18 cellular contexts compared by ENCODE assay signal in the genomic region with DNA sequence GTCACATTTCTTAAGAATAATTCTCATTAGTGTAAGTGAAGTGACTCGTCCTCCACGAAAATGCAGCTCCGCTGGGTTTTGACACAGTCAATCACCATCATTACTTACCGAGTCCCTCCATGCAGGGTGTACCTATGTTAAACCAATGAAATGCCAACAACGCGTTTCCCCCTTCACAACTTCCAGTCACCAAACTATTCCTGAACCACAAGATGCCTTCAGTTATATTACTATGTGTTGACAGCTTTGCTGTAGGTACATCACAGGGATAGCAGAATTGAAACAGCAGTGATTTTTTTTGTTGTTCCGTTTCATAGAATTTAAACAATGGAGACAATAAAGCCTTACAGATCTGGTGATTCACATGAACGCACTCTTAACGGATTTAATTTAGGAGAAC.
A peak's percentile ranks its signal among the peaks of the same experiment; 100 is the strongest.
DNase-seq lines count a peak whose midpoint lies in the region; ATAC-seq and TF ChIP-seq lines count a peak whose summit lies in the region.
"Had no signal": no experiment of that assay in that cellular context is flagged by ENCODE, and none has a peak within 500 bp of the region (broad histone marks: within the 10 kb centered on the region; RNA-seq: fewer than 3 reads in every experiment).

No MANE protein-coding gene starts in this region.

- in situ Hi-C loops in SK-MEL-5 (cut with HindIII; ENCODE audit: low pct_unique_long_range_greater_than_20kb, low sequenced_read_pairs), result no loop called here

- no peak for TF ChIP-seq CTCF in upper lobe of right lung (IDR thresholded peaks at IDR 0.05)
- no peak for TF ChIP-seq CTCF in PC-9 (conservative IDR thresholded peaks at IDR 0.05)

- H3K4me3 ChIP-seq in BLaER1 treated with 17β-estradiol and CSF1 and Interleukin-3, amounts not matched to agents 10 nM and 100 nM, result no peak overlapping the region; a peak in 1 of 20 replicates
- H3K4me3 ChIP-seq in upper lobe of right lung, result no peak overlapping the region
- H3K4me3 ChIP-seq in PC-9, result no peak overlapping the region

- H3K4me2 ChIP-seq in BLaER1 treated with 17β-estradiol and CSF1 and Interleukin-3, amounts not matched to agents 10 nM and 100 nM, result peak overlapping the region in 8 of 11 experiments; percentile 17 to 67 (median 44); a peak in 17 of 22 replicates
- no peak overlapping the region for H3K4me2 ChIP-seq in PC-9

- peaks cover 0 to 41% (median 19%) of the 10 kb centered on the region in 10 experiments; a peak in 14 of 20 replicates for H3K4me1 ChIP-seq in BLaER1 treated with 17β-estradiol and CSF1 and Interleukin-3, amounts not matched to agents 10 nM and 100 nM
- H3K4me1 ChIP-seq in upper lobe of right lung (no peaks in the 10 kb centered on the region), PC-9 (replicated peaks; ENCODE audit: insufficient read depth) (no peaks in the 10 kb centered on the region)

- H3K36me3 ChIP-seq in BLaER1 treated with 17β-estradiol and CSF1 and Interleukin-3, amounts not matched to agents 10 nM and 100 nM, result 0 out of 22 replicates have a peak, but pooled peaks cover 0 to 8% (median 0%) of the 10 kb centered on the region in 11 experiments
- H3K36me3 ChIP-seq in upper lobe of right lung (no peaks in the 10 kb centered on the region), PC-9 (ENCODE audit: low read depth) (no peaks in the 10 kb centered on the region)

- POLR2A ChIA-PET in PC-9 (lab: Charles Lee; ENCODE audit: unreplicated experiment), result no interaction called here

- no peak for ATAC-seq in GM18511 (IDR thresholded peaks at IDR 0.05; ENCODE audit: unreplicated experiment)
- ATAC-seq in esophagus mucosa, result no peak
- no peak for ATAC-seq in upper lobe of right lung
- ATAC-seq: HCT116, HepG2 had no signal

- no peaks in the 10 kb centered on the region for H4K20me1 ChIP-seq in BLaER1 treated with 17β-estradiol and CSF1 and Interleukin-3, amounts not matched to agents 10 nM and 100 nM
- H4K20me1 ChIP-seq in PC-9 (ENCODE audit: insufficient read depth), result no peaks in the 10 kb centered on the region

- CTCF ChIA-PET in PC-9 (lab: Charles Lee), result no interaction called here

- no peaks in the 10 kb centered on the region for H3K27me3 ChIP-seq in BLaER1 treated with 17β-estradiol and CSF1 and Interleukin-3, amounts not matched to agents 10 nM and 100 nM
- H3K27me3 ChIP-seq in upper lobe of right lung, result no peaks in the 10 kb centered on the region
- no peaks in the 10 kb centered on the region for H3K27me3 ChIP-seq in PC-9 (ENCODE audit: insufficient read depth, low read depth)

- peaks cover 30 to 50% (median 39%) of the 10 kb centered on the region in 11 experiments for H3K9me3 ChIP-seq in BLaER1 treated with 17β-estradiol and CSF1 and Interleukin-3, amounts not matched to agents 10 nM and 100 nM (replicated peaks in 1 of 11)
- H3K9me3 ChIP-seq in upper lobe of right lung (no peaks in the 10 kb centered on the region), PC-9 (ENCODE audit: insufficient read depth, low read depth) (no peaks in the 10 kb centered on the region)

- no peak overlapping the region for H2AFZ ChIP-seq in PC-9

- DNase-seq in SK-MEL-5 (ENCODE audit: low read depth, low spot score), result peak; percentile 9
- peak; percentile 12 for DNase-seq in foreskin melanocyte
- peak; percentile 38 for DNase-seq in kidney tubule cell (ENCODE audit: low spot score)
- no peak for DNase-seq in upper lobe of right lung
- no peak for DNase-seq in PC-9
- DNase-seq: Calu3; CD4-positive, alpha-beta T cell; DMS79 treated with DMSO at 0.1 percent for 48 hours; GF-D8; GOT3; H7; HFFc6 had no signal

- no TSS peak for BruUV-seq in PC-9 (replicated peaks; lab: Mats Ljungman, UMichigan)

- no peaks in the 10 kb centered on the region for H3F3A ChIP-seq in PC-9 (ENCODE audit: insufficient read depth, low read depth)

- H3K9ac ChIP-seq in BLaER1 treated with 17β-estradiol and CSF1 and Interleukin-3, amounts not matched to agents 10 nM and 100 nM, result no peak overlapping the region

- no peaks in the 10 kb centered on the region for H3K9me2 ChIP-seq in PC-9 (ENCODE audit: insufficient read depth)

- peak overlapping the region in 1 of 11 experiments; percentile 8; a peak in 1 of 22 replicates for H3K27ac ChIP-seq in BLaER1 treated with 17β-estradiol and CSF1 and Interleukin-3, amounts not matched to agents 10 nM and 100 nM
- H3K27ac ChIP-seq in upper lobe of right lung, result no peak overlapping the region
- no peak overlapping the region for H3K27ac ChIP-seq in PC-9
- H3K27ac ChIP-seq: C4-2B had no signal

- H3K79me2 ChIP-seq in PC-9 (ENCODE audit: low read depth), result no peaks in the 10 kb centered on the region

- intact Hi-C loops in upper lobe of right lung (cut with DNase I), result no loop called here
- intact Hi-C loops in PC-9 (cut with micrococcal nuclease; ENCODE audit: unreplicated experiment), result no loop called here

Comparison
In these comparisons a context has a peak if more than half of its experiments do, and no peak if none do; other contexts are left out.
1. DNase-seq: peak in SK-MEL-5 (single experiment), foreskin melanocyte (single experiment) and kidney tubule cell (single experiment); none in upper lobe of right lung (single experiment) and PC-9 (0 of 2).